In genomic region chr22:31221084-31221483, GRCh38 we compare ENCODE assay signal across 1 cellular context.
TF ChIP-seq lines count a peak whose summit lies in the region.

No MANE protein-coding gene starts in this region.

TF ChIP-seq in K562, 482 proteins besides CTCF, POLR2A, EP300 and RAD21:
- no peak for TF ChIP-seq ZNF507 (tag; conservative IDR thresholded peaks at IDR 0.05)
- no peak for TF ChIP-seq ZBTB12 (CRISPR knock-in tag; IDR thresholded peaks at IDR 0.05)
- no peak for TF ChIP-seq MCM5 (IDR thresholded peaks at IDR 0.05; ENCODE audit: low read depth)
- no peak for TF ChIP-seq ZFP1 (CRISPR knock-in tag; IDR thresholded peaks at IDR 0.05)
- peak; percentile 94 for TF ChIP-seq RBM25 (IDR thresholded peaks at IDR 0.05; ENCODE audit: low read depth, low read length, severe bottlenecking)
